In the genomic region with DNA sequence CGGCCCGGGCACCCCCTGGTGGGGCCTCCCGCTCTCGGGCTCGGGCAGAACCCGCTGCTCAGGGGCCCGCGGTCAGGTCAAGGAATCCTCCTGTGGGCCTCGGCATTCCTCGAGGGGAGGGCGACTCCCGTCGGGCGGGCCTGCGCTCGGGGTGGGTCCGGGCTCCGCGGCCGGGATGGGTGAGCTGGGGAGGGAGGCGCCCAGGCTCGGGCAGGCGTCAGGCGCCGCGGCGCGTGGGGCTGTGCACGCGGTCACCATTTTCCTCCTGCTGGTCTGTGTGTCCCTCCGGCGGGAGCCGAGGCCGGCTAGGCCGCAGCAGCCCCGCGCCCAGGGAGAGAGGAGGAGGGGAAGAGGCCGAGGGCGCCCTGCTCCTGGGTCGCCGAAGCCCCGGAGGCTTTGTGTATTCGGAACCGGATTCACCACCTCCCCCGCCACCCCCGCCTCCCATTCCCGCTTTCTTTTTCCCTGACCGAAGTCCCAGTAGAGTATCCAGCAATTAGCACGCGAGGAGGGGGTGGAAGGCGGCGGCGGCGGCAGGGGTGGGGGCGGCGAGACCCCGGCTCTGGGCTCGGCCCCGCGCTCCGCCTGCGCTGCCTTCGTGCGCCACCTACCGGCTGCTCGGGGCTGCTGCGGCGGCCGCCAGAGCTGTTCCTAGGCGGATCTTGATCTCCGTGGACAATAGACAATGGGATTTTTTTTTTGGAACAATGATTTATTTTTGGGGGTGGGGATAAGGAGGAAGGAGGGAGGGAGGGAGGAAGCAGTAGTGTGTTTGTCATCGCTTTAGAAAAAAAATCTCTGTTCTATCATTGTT, we compare ENCODE assay signal across 8 cellular contexts.
A peak's percentile ranks its signal among the peaks of the same experiment; 100 is the strongest.
DNase-seq lines count a peak whose midpoint lies in the region; ATAC-seq, FAIRE-seq and TF ChIP-seq lines count a peak whose summit lies in the region.

No MANE protein-coding gene starts in this region.

- peak overlapping the region; percentile 17 to 54 (median 45) for H3K4me3 ChIP-seq in keratinocyte (ENCODE audit: control insufficient read depth in 2 of 3, extremely low read depth in 1 of 3, insufficient read depth in 2 of 3, low read depth in 1 of 3, low read length in 3 of 3)
- peak overlapping the region; percentile 43 to 76 (median 61) for H3K4me3 ChIP-seq in spleen

- WGBS in spleen, 5 donors: 0 to 1% (median 0%) methylated on average over 38 to 71 of the region's 72 CpGs

- peak overlapping the region; percentile 42 for H3K4me3 Mint-ChIP-seq in central memory CD8-positive, alpha-beta T cell

- no peak for TF ChIP-seq POLR2A in spleen (IDR thresholded peaks at IDR 0.05)

- no peaks in the 10 kb centered on the region for H3K9me3 ChIP-seq in keratinocyte (ENCODE audit: control insufficient read depth, low read depth, low read length)
- H3K9me3 ChIP-seq in spleen: no peaks in the 10 kb centered on the region

- H3K4me1 Mint-ChIP-seq in central memory CD8-positive, alpha-beta T cell: peaks cover 5% of the 10 kb centered on the region

- H3K4me1 ChIP-seq in keratinocyte (ENCODE audit: control insufficient read depth, extremely low read depth, insufficient read depth, low read length): peaks cover 19% of the 10 kb centered on the region
- H3K4me1 ChIP-seq in spleen: peaks cover 0 to 35% (median 19%) of the 10 kb centered on the region in 6 donors

- no peak for FAIRE-seq in keratinocyte (lab: Jason Lieb, UNC)

- peak overlapping the region; percentile 84 for H2AFZ ChIP-seq in keratinocyte (ENCODE audit: control insufficient read depth, low read length)

- peaks cover 70% of the 10 kb centered on the region for H3K27me3 Mint-ChIP-seq in central memory CD8-positive, alpha-beta T cell

- intact Hi-C loops in spleen (cut with DNase I; ENCODE audit: low total_unique reads): loop anchor here (5.0 kb wide), 3 partner anchors 101 to 516 kb away; a partner anchor contains a TSS

- H3K27ac Mint-ChIP-seq in central memory CD8-positive, alpha-beta T cell (ENCODE audit: low read depth): no peak overlapping the region

- peak overlapping the region; percentile 69 for H3K4me2 ChIP-seq in keratinocyte (ENCODE audit: control insufficient read depth, extremely low read depth, insufficient read depth, low read depth, low read length)

- peak; percentile 91 for DNase-seq in GM03348 (ENCODE audit: low spot score)
- DNase-seq in NCI-H2107 treated with DMSO at 0.1 percent for 48 hours (lab: John Stamatoyannopoulos, UW; ENCODE audit: unreplicated experiment): peak; percentile 64
- DNase-seq in central memory CD8-positive, alpha-beta T cell (ENCODE audit: low spot score in 2 of 2): peak; percentile 27 to 46
- DNase-seq in keratinocyte (ENCODE audit: low read depth, low spot score): no peak
- peak; percentile 92 for DNase-seq in spleen

- TF ChIP-seq CTCF in keratinocyte (optimal IDR thresholded peaks at IDR 0.05 in 1 of 3, IDR thresholded peaks at IDR 0.05 in 1 of 3, conservative IDR thresholded peaks at IDR 0.05 in 1 of 3; ENCODE audit: extremely low read depth in 1 of 3, insufficient read depth in 2 of 3, low read length in 3 of 3): peak; percentile 62 to 88 (median 72)
- peak; percentile 72 to 98 (median 91) for TF ChIP-seq CTCF in spleen (IDR thresholded peaks at IDR 0.05 in 8 of 11, conservative IDR thresholded peaks at IDR 0.05 in 3 of 11)

- ATAC-seq in HG02759 (IDR thresholded peaks at IDR 0.05; ENCODE audit: unreplicated experiment) (peak; percentile 72), GM19328 (IDR thresholded peaks at IDR 0.05; ENCODE audit: unreplicated experiment) (no peak)
- peak; percentile 60 to 76 for ATAC-seq in activated CD4-positive, CD25-positive, alpha-beta regulatory T cell treated with anti-CD3 and anti-CD28 coated beads, Interleukin-2, amount 50 U/mL, for 24 hours
- ATAC-seq in central memory CD8-positive, alpha-beta T cell (replicated peaks; ENCODE audit: extremely low read depth, poor library complexity, severe bottlenecking): peak; percentile 58

- no peaks in the 10 kb centered on the region for H3K36me3 ChIP-seq in keratinocyte (ENCODE audit: control insufficient read depth in 2 of 2, extremely low read depth in 1 of 2, insufficient read depth in 2 of 2, low read length in 2 of 2)
- H3K36me3 ChIP-seq in spleen: no peaks in the 10 kb centered on the region

- peak overlapping the region; percentile 65 for H3K9ac ChIP-seq in keratinocyte (ENCODE audit: control insufficient read depth, extremely low read depth, insufficient read depth, low read length)

- peak overlapping the region; percentile 37 for H3K27ac ChIP-seq in keratinocyte (ENCODE audit: control insufficient read depth, insufficient read depth, low read length)
- peak overlapping the region; percentile 67 to 90 (median 84) for H3K27ac ChIP-seq in spleen

- H3K9me3 Mint-ChIP-seq in central memory CD8-positive, alpha-beta T cell: no peaks in the 10 kb centered on the region

- H4K20me1 ChIP-seq in keratinocyte (ENCODE audit: control insufficient read depth, extremely low read depth, insufficient read depth, low read length): no peaks in the 10 kb centered on the region

- H3K9me1 ChIP-seq in keratinocyte (ENCODE audit: control insufficient read depth, extremely low read depth, insufficient read depth, low read length): no peaks in the 10 kb centered on the region

- no peaks in the 10 kb centered on the region for H3K36me3 Mint-ChIP-seq in central memory CD8-positive, alpha-beta T cell (ENCODE audit: insufficient read depth)

- H3K79me2 ChIP-seq in keratinocyte (ENCODE audit: control insufficient read depth, insufficient read depth, low read length): no peaks in the 10 kb centered on the region

- dilution Hi-C loops in keratinocyte (cut with MboI; ENCODE audit: extremely low pct_ligation_motif_present, low sequenced_read_pairs): no loop called here

- H3K27me3 ChIP-seq in keratinocyte (ENCODE audit: control insufficient read depth, extremely low read depth, insufficient read depth, low read length) (no peaks in the 10 kb centered on the region), spleen (replicated peaks in 1 of 7) (peaks cover 0 to 21% (median 6%) of the 10 kb centered on the region in 7 donors)
